25 cellular contexts compared by ENCODE assay signal in the genomic region with DNA sequence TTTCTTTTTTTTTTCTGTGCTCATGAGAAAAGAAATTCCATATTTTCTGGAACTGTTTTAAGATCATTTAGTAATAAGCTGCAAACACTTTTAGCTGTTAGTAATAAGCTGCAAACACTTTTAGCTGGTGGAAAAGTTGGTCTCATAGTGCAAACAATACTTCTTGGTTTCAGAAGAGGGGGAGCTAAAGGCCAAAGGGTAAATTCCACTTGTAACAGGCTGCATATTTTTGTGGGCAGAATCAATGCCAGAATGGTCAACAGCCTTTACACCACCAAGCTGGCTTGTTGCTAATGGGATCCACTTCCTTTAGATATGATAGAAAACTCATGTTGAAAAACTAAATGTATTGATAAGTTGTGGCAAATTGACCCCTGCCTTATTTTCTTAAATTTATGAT.
DNase-seq lines count a peak whose midpoint lies in the region; ATAC-seq and TF ChIP-seq lines count a peak whose summit lies in the region.
"Had no signal": no experiment of that assay in that cellular context is flagged by ENCODE, and none has a peak within 500 bp of the region (broad histone marks: within the 10 kb centered on the region; RNA-seq: fewer than 3 reads in every experiment).

No MANE protein-coding gene starts in this region.

- no peak for ATAC-seq in naive thymus-derived CD4-positive, alpha-beta T cell
- ATAC-seq: activated CD8-positive, alpha-beta T cell treated with anti-CD3 and anti-CD28 coated beads, Interleukin-2, amount 10 ng/mL, durations not matched to agents 7 days and 5 days; effector memory CD8-positive, alpha-beta T cell; esophagus mucosa; stimulated activated naive CD8-positive, alpha-beta T cell treated with anti-CD3 and anti-CD28 coated beads, Interleukin-15, Interleukin-2, amounts not matched to agents 100 U/mL and 50 U/mL, for 24 hours had no signal

- H3K79me1 ChIP-seq in mesendoderm (ENCODE audit: low read length) (no peaks in the 10 kb centered on the region), H9 (ENCODE audit: insufficient read depth, low read depth, low read length, poor library complexity, severe bottlenecking) (no peaks in the 10 kb centered on the region)

- no peaks in the 10 kb centered on the region for H3K36me3 ChIP-seq in mesendoderm (ENCODE audit: control insufficient read depth, insufficient read depth, low read length)
- H3K36me3 ChIP-seq in naive thymus-derived CD4-positive, alpha-beta T cell (ENCODE audit: control insufficient read depth in 2 of 3, insufficient read depth in 3 of 3, low read length in 3 of 3): no peaks in the 10 kb centered on the region
- H3K36me3 ChIP-seq: breast epithelium had no signal

- peaks cover 13 to 30% of the 10 kb centered on the region in 2 experiments for H3K4me1 Mint-ChIP-seq in H9
- no peaks in the 10 kb centered on the region for H3K4me1 Mint-ChIP-seq in naive thymus-derived CD4-positive, alpha-beta T cell
- H3K4me1 Mint-ChIP-seq: CD4-positive, CD25-positive, alpha-beta regulatory T cell had no signal

- no peak overlapping the region for H3K56ac ChIP-seq in mesendoderm (ENCODE audit: low read length)
- no peak overlapping the region for H3K56ac ChIP-seq in H9 (ENCODE audit: insufficient read length, low read depth, low read length)

- no peaks in the 10 kb centered on the region for H3K4me1 ChIP-seq in mesendoderm (ENCODE audit: control insufficient read depth, low read depth, low read length)
- H3K4me1 ChIP-seq in H9 (ENCODE audit: insufficient read depth, low read length): 0 out of 2 replicates have a peak, but pooled peaks cover 3% of the 10 kb centered on the region
- H3K4me1 ChIP-seq in naive thymus-derived CD4-positive, alpha-beta T cell (ENCODE audit: control insufficient read depth in 2 of 2, insufficient read depth in 2 of 2, low read length in 2 of 2): no peaks in the 10 kb centered on the region
- H3K4me1 ChIP-seq: breast epithelium had no signal

- TF ChIP-seq CTCF in fibroblast of pulmonary artery (IDR thresholded peaks at IDR 0.05; ENCODE audit: low read length, missing control alignments) (no peak), H9 (conservative IDR thresholded peaks at IDR 0.05) (no peak)

- H2BK12ac ChIP-seq in H9 (ENCODE audit: insufficient read length, low read depth, low read length): no peak overlapping the region

- H4K8ac ChIP-seq in mesendoderm (ENCODE audit: low read depth, low read length) (no peak overlapping the region), H9 (replicated peaks; ENCODE audit: insufficient read length, low read depth, low read length) (no peak overlapping the region)

- in situ Hi-C loops in SK-MEL-5 (cut with HindIII; ENCODE audit: low pct_unique_long_range_greater_than_20kb, low sequenced_read_pairs): no loop called here

- no peaks in the 10 kb centered on the region for H3K9me3 ChIP-seq in H9 (ENCODE audit: control insufficient read depth, low read depth, low read length)
- no peaks in the 10 kb centered on the region for H3K9me3 ChIP-seq in naive thymus-derived CD4-positive, alpha-beta T cell (ENCODE audit: control insufficient read depth in 2 of 3, low read length in 3 of 3)
- H3K9me3 ChIP-seq: breast epithelium had no signal

- no peaks in the 10 kb centered on the region for H3K9me3 Mint-ChIP-seq in H9
- H3K9me3 Mint-ChIP-seq in naive thymus-derived CD4-positive, alpha-beta T cell: peaks cover 0 to 3% (median 0%) of the 10 kb centered on the region in 11 donors
- H3K9me3 Mint-ChIP-seq: CD4-positive, CD25-positive, alpha-beta regulatory T cell; effector memory CD8-positive, alpha-beta T cell; T-helper 1 cell treated with Interleukin-12 subunit alpha and Interleukin-12 subunit beta and Interleukin-4 antibody, amounts not matched to agents 30 μg/mL and 1 μg/mL, for 36 hours had no signal

- no peak overlapping the region for H2BK20ac ChIP-seq in H9 (ENCODE audit: low read depth, low read length, poor library complexity, severe bottlenecking)

- H4K5ac ChIP-seq in mesendoderm (ENCODE audit: low read length) (no peak overlapping the region), H9 (ENCODE audit: insufficient read length, low read depth, low read length) (no peak overlapping the region)

- no peak overlapping the region for H2AFZ ChIP-seq in H9 (ENCODE audit: low read length)
- H2AFZ ChIP-seq: GM23248 had no signal

- POLR2A ChIA-PET in naive thymus-derived CD4-positive, alpha-beta T cell (lab: Charles Lee): no interaction called here

- no peak overlapping the region for H3K23ac ChIP-seq in mesendoderm (ENCODE audit: low read length)
- no peak overlapping the region for H3K23ac ChIP-seq in H9 (ENCODE audit: insufficient read length, low read depth, low read length)

- H3K4ac ChIP-seq in mesendoderm (ENCODE audit: low read depth, low read length): no peak overlapping the region
- no peak overlapping the region for H3K4ac ChIP-seq in H9 (ENCODE audit: low read depth, low read length)

- H3K4me3 ChIP-seq in fibroblast of pulmonary artery (replicated peaks; ENCODE audit: low read depth, low read length) (no peak overlapping the region), mesendoderm (ENCODE audit: low read length) (no peak overlapping the region)
- H3K4me3 ChIP-seq in naive thymus-derived CD4-positive, alpha-beta T cell (ENCODE audit: low read length): no peak overlapping the region
- H3K4me3 ChIP-seq: breast epithelium, GM23248, SK-N-MC had no signal

- H2AK5ac ChIP-seq in mesendoderm (ENCODE audit: low read length): no peak overlapping the region
- H2AK5ac ChIP-seq in H9 (ENCODE audit: insufficient read length, low read length): no peak overlapping the region

- no peaks in the 10 kb centered on the region for H3K27me3 ChIP-seq in mesendoderm (ENCODE audit: insufficient read depth, low read length, poor library complexity)
- H3K27me3 ChIP-seq in H9 (ENCODE audit: insufficient read depth, low read length): no peaks in the 10 kb centered on the region
- no peaks in the 10 kb centered on the region for H3K27me3 ChIP-seq in naive thymus-derived CD4-positive, alpha-beta T cell (ENCODE audit: control insufficient read depth in 2 of 2, insufficient read depth in 2 of 2, low read length in 2 of 2)
- H3K27me3 ChIP-seq: breast epithelium had no signal

- H3K4me3 Mint-ChIP-seq in H9: no peak overlapping the region
- H3K4me3 Mint-ChIP-seq in naive thymus-derived CD4-positive, alpha-beta T cell: no peak overlapping the region
- H3K4me3 Mint-ChIP-seq: activated CD8-positive, alpha-beta T cell treated with anti-CD3 and anti-CD28 coated beads, Interleukin-2, amount 10 ng/mL, durations not matched to agents 7 days and 5 days; CD4-positive, CD25-positive, alpha-beta regulatory T cell; effector memory CD8-positive, alpha-beta T cell; T-helper 1 cell treated with Interleukin-12 subunit alpha and Interleukin-12 subunit beta and Interleukin-4 antibody, amounts not matched to agents 30 μg/mL and 1 μg/mL, for 36 hours had no signal

- H3K27ac Mint-ChIP-seq in H9: no peak overlapping the region
- H3K27ac Mint-ChIP-seq in naive thymus-derived CD4-positive, alpha-beta T cell: no peak overlapping the region
- H3K27ac Mint-ChIP-seq: activated CD8-positive, alpha-beta T cell treated with anti-CD3 and anti-CD28 coated beads, Interleukin-2, amount 10 ng/mL, durations not matched to agents 7 days and 5 days; CD4-positive, CD25-positive, alpha-beta regulatory T cell; effector memory CD8-positive, alpha-beta T cell; T-helper 1 cell treated with Interleukin-12 subunit alpha and Interleukin-12 subunit beta and Interleukin-4 antibody, amounts not matched to agents 30 μg/mL and 1 μg/mL, for 36 hours had no signal

- H3K4me2 ChIP-seq in mesendoderm (ENCODE audit: low read length) (no peak overlapping the region), H9 (ENCODE audit: insufficient read depth, insufficient read length, low read length) (no peak overlapping the region)

- intact Hi-C loops in naive thymus-derived CD4-positive, alpha-beta T cell (cut with micrococcal nuclease): no loop called here

- H2BK15ac ChIP-seq in mesendoderm (replicated peaks; ENCODE audit: low read depth) (no peak overlapping the region), H9 (ENCODE audit: low read depth, low read length) (no peak overlapping the region)

- H3K36me3 Mint-ChIP-seq in H9 (ENCODE audit: insufficient read depth in 1 of 3, low read depth in 3 of 3): peaks cover 0 to 2% (median 0%) of the 10 kb centered on the region in 3 experiments; a peak in 1 of 7 replicates
- no peaks in the 10 kb centered on the region for H3K36me3 Mint-ChIP-seq in naive thymus-derived CD4-positive, alpha-beta T cell
- H3K36me3 Mint-ChIP-seq: CD4-positive, CD25-positive, alpha-beta regulatory T cell had no signal

- no peak overlapping the region for H3T11ph ChIP-seq in H9 (ENCODE audit: low read length)

- CTCF ChIA-PET in naive thymus-derived CD4-positive, alpha-beta T cell (lab: Charles Lee): no interaction called here

- H2BK5ac ChIP-seq in mesendoderm (ENCODE audit: low read length) (no peak overlapping the region), H9 (ENCODE audit: insufficient read length, low read length) (no peak overlapping the region)

- H3K9ac ChIP-seq in mesendoderm (ENCODE audit: low read length): no peak overlapping the region
- no peak overlapping the region for H3K9ac ChIP-seq in H9 (ENCODE audit: extremely low read depth, insufficient read length, low read length)
- H3K9ac ChIP-seq: GM23248 had no signal

- no peaks in the 10 kb centered on the region for H3K27me3 Mint-ChIP-seq in H9 (ENCODE audit: low read depth)
- H3K27me3 Mint-ChIP-seq in naive thymus-derived CD4-positive, alpha-beta T cell: peaks cover 0 to 5% (median 0%) of the 10 kb centered on the region in 5 donors
- H3K27me3 Mint-ChIP-seq: CD4-positive, CD25-positive, alpha-beta regulatory T cell; effector memory CD8-positive, alpha-beta T cell had no signal

- H2BK120ac ChIP-seq in mesendoderm (ENCODE audit: low read depth, low read length): no peak overlapping the region
- no peak overlapping the region for H2BK120ac ChIP-seq in H9 (ENCODE audit: low read depth, low read length, poor library complexity, severe bottlenecking)

- no peak overlapping the region for H3K18ac ChIP-seq in mesendoderm (ENCODE audit: low read length)
- H3K18ac ChIP-seq in H9 (ENCODE audit: insufficient read length, low read depth, low read length): no peak overlapping the region

- no peaks in the 10 kb centered on the region for H4K20me1 ChIP-seq in H9 (ENCODE audit: control insufficient read depth, insufficient read depth, insufficient read length)

- H3K27ac ChIP-seq in mesendoderm (ENCODE audit: low read depth, low read length): no peak overlapping the region
- no peak overlapping the region for H3K27ac ChIP-seq in H9 (ENCODE audit: insufficient read length, low read depth, low read length)
- no peak overlapping the region for H3K27ac ChIP-seq in naive thymus-derived CD4-positive, alpha-beta T cell (ENCODE audit: low read depth, low read length)
- H3K27ac ChIP-seq: breast epithelium, GM23248, RWPE1, SK-N-MC had no signal

- H3K14ac ChIP-seq in H9 (ENCODE audit: insufficient read depth, low read length): no peak overlapping the region

- DNase-seq in SK-MEL-5 (ENCODE audit: low read depth, low spot score): peak; percentile 7
- DNase-seq in fibroblast of pulmonary artery (ENCODE audit: low read depth): peak; percentile 4
- DNase-seq in mesendoderm: peak; percentile 21
- DNase-seq in UCSD-AML1 (lab: John Stamatoyannopoulos, UW; ENCODE audit: unreplicated experiment): no peak
- DNase-seq in H9: no peak
- DNase-seq in naive thymus-derived CD4-positive, alpha-beta T cell: no peak
- no peak for DNase-seq in stimulated activated CD4-positive, alpha-beta T cell treated with anti-CD3 and anti-CD28 coated beads, Interleukin-1b, Interleukin-23, amount 100 ng/mL, for 48 hours
- DNase-seq: activated CD8-positive, alpha-beta T cell treated with anti-CD3 and anti-CD28 coated beads, Interleukin-2, amount 10 ng/mL, durations not matched to agents 7 days and 5 days; activated gamma-delta T cell; activated T-cell treated with anti-CD3 and anti-CD28 coated beads for 4 hours; CD4-positive, CD25-positive, alpha-beta regulatory T cell; effector memory CD8-positive, alpha-beta T cell; EL; GM23248; Kasumi-1; NCI-H1694 treated with DMSO at 0.1 percent for 48 hours; NCI-H2171 treated with DMSO at 0.1 percent for 48 hours; NCI-H69; retina; stimulated activated naive CD8-positive, alpha-beta T cell treated with anti-CD3 and anti-CD28 coated beads, Interleukin-15, Interleukin-2, amounts not matched to agents 100 U/mL and 50 U/mL, for 24 hours had no signal

- no peaks in the 10 kb centered on the region for H3K23me2 ChIP-seq in H9 (ENCODE audit: insufficient read length, low read depth, low read length, poor library complexity, severe bottlenecking)

- no peak overlapping the region for H4K91ac ChIP-seq in H9 (ENCODE audit: insufficient read length, low read depth, low read length)

- no peaks in the 10 kb centered on the region for H3K79me2 ChIP-seq in mesendoderm (ENCODE audit: control insufficient read depth, insufficient read depth, low read length)
- H3K79me2 ChIP-seq in H9 (ENCODE audit: insufficient read depth, low read length): no peaks in the 10 kb centered on the region

Comparison
In these comparisons a context has a peak if more than half of its experiments do, and no peak if none do; other contexts are left out.
1. DNase-seq: peak in SK-MEL-5 (single experiment), fibroblast of pulmonary artery (single experiment) and mesendoderm (single experiment); none in UCSD-AML1 (single experiment), H9 (single experiment), naive thymus-derived CD4-positive, alpha-beta T cell (0 of 9) and stimulated activated CD4-positive, alpha-beta T cell treated with anti-CD3 and anti-CD28 coated beads, Interleukin-1b, Interleukin-23, amount 100 ng/mL, for 48 hours (single experiment).